ENCODE assay signal across 39 cellular contexts in genomic region chr2:26581991-26582842, GRCh38. TPM values are rescaled to one million over a fixed set of nuclear protein-coding genes. Genes with fewer than 3 reads are reported as not detected.
DNase-seq lines count a peak whose midpoint lies in the region; ATAC-seq and TF ChIP-seq lines count a peak whose summit lies in the region.
"Had no signal": no experiment of that assay in that cellular context is flagged by ENCODE, and none has a peak within 500 bp of the region (broad histone marks: within the 10 kb centered on the region; RNA-seq: fewer than 3 reads in every experiment).

No MANE protein-coding gene starts in this region.

- H3K27ac Mint-ChIP-seq in WTC11, result no peak overlapping the region
- H3K27ac Mint-ChIP-seq: activated CD8-positive, alpha-beta T cell treated with anti-CD3 and anti-CD28 coated beads for 36 hours; activated naive CD8-positive, alpha-beta T cell treated with anti-CD3 and anti-CD28 coated beads, Interleukin-2, amount 50 U/mL, for 24 hours; CD4-positive, alpha-beta memory T cell; naive B cell; stimulated activated naive B cell treated with anti-CD40 and anti-IgM and Interleukin-4, amounts not matched to agents 10 μg/mL and 1 μg/mL and 100 μg/mL, for 72 hours had no signal

- H3K9me3 ChIP-seq in upper lobe of right lung, result no peaks in the 10 kb centered on the region
- H3K9me3 ChIP-seq: esophagus squamous epithelium, heart left ventricle had no signal

- H3K4me3 Mint-ChIP-seq in WTC11, result no peak overlapping the region
- H3K4me3 Mint-ChIP-seq: activated CD8-positive, alpha-beta T cell treated with anti-CD3 and anti-CD28 coated beads for 36 hours; activated naive CD8-positive, alpha-beta T cell treated with anti-CD3 and anti-CD28 coated beads, Interleukin-2, amount 50 U/mL, for 24 hours; CD4-positive, alpha-beta memory T cell; central memory CD8-positive, alpha-beta T cell; naive B cell; stimulated activated naive B cell treated with anti-CD40 and anti-IgM and Interleukin-4, amounts not matched to agents 10 μg/mL and 1 μg/mL and 100 μg/mL, for 72 hours had no signal

- no peak overlapping the region for H3K27ac ChIP-seq in upper lobe of right lung
- H3K27ac ChIP-seq: esophagus squamous epithelium, foreskin keratinocyte, heart left ventricle had no signal

- DNase-seq in activated CD8-positive, alpha-beta memory T cell treated with anti-CD3 and anti-CD28 coated beads for 24 hours, result peak; percentile 15
- no peak for DNase-seq in activated CD8-positive, alpha-beta memory T cell treated with anti-CD3 and anti-CD28 coated beads, Interleukin-2, amount 50 U/mL, for 4 hours
- DNase-seq in WTC11 (ENCODE audit: low spot score), result peak; percentile 8
- DNase-seq in mesenteric fat pad (ENCODE audit: low spot score), result peak; percentile 51
- peak; percentile 40 for DNase-seq in upper lobe of right lung
- no peak for DNase-seq in NCI-H524 treated with DMSO at 0.1 percent for 48 hours (lab: John Stamatoyannopoulos, UW)
- no peak for DNase-seq in DMS53 treated with DMSO at 0.1 percent for 48 hours (lab: John Stamatoyannopoulos, UW; ENCODE audit: unreplicated experiment)
- DNase-seq: activated CD8-positive, alpha-beta T cell treated with anti-CD3 and anti-CD28 coated beads for 36 hours; activated naive CD4-positive, alpha-beta T cell; activated naive CD8-positive, alpha-beta T cell treated with anti-CD3 and anti-CD28 coated beads, Interleukin-2, amount 50 U/mL, for 24 hours; AML-193; CD4-positive, alpha-beta memory T cell; EL; esophagus squamous epithelium; foreskin keratinocyte; GOT3; KG1; left ventricle myocardium superior; naive B cell; NCI-H1105 treated with DMSO at 0.1 percent for 48 hours; NCI-H187 treated with DMSO at 0.1 percent for 48 hours; NCI-H2171 treated with DMSO at 0.1 percent for 48 hours; NCI-H510A; nucleus accumbens; stimulated activated naive B cell treated with anti-CD40 and anti-IgM and Interleukin-4, amounts not matched to agents 10 μg/mL and 1 μg/mL and 100 μg/mL, for 72 hours; substantia nigra; T-helper 1 cell; trophoblast cell had no signal

- no peaks in the 10 kb centered on the region for H3K36me3 Mint-ChIP-seq in WTC11
- H3K36me3 Mint-ChIP-seq: CD4-positive, alpha-beta memory T cell; naive B cell; stimulated activated naive B cell treated with anti-CD40 and anti-IgM and Interleukin-4, amounts not matched to agents 10 μg/mL and 1 μg/mL and 100 μg/mL, for 72 hours had no signal

- H3K9me3 Mint-ChIP-seq in WTC11, result no peaks in the 10 kb centered on the region
- H3K9me3 Mint-ChIP-seq: activated CD8-positive, alpha-beta T cell treated with anti-CD3 and anti-CD28 coated beads for 36 hours; activated naive CD8-positive, alpha-beta T cell treated with anti-CD3 and anti-CD28 coated beads, Interleukin-2, amount 50 U/mL, for 24 hours; CD4-positive, alpha-beta memory T cell; central memory CD8-positive, alpha-beta T cell; naive B cell; stimulated activated naive B cell treated with anti-CD40 and anti-IgM and Interleukin-4, amounts not matched to agents 10 μg/mL and 1 μg/mL and 100 μg/mL, for 72 hours had no signal

- no peaks in the 10 kb centered on the region for H3K4me1 ChIP-seq in upper lobe of right lung
- H3K4me1 ChIP-seq: foreskin keratinocyte, heart left ventricle had no signal

- peaks cover 3% of the 10 kb centered on the region; the same call in 1 of the 2 replicates for H3K4me1 Mint-ChIP-seq in WTC11
- H3K4me1 Mint-ChIP-seq: activated naive CD8-positive, alpha-beta T cell treated with anti-CD3 and anti-CD28 coated beads, Interleukin-2, amount 50 U/mL, for 24 hours; central memory CD8-positive, alpha-beta T cell had no signal

- POLR2A ChIA-PET in WTC11 (lab: Charles Lee), result interaction anchor here (0.5 kb wide), 1 partner anchor 450 kb away, joined by 4 read pairs; no protein-coding TSS in a partner anchor

- H3K27me3 ChIP-seq in upper lobe of right lung, result peaks cover 25% of the 10 kb centered on the region

- ATAC-seq in WTC11, result no peak
- ATAC-seq in upper lobe of right lung, result no peak
- no peak for ATAC-seq in HG03139 (IDR thresholded peaks at IDR 0.05; ENCODE audit: unreplicated experiment)
- ATAC-seq: activated CD4-positive, CD25-positive, alpha-beta regulatory T cell treated with anti-CD3 and anti-CD28 coated beads, Interleukin-2, amount 50 U/mL, for 24 hours; activated CD8-positive, alpha-beta T cell treated with anti-CD3 and anti-CD28 coated beads for 36 hours; activated naive CD8-positive, alpha-beta T cell treated with anti-CD3 and anti-CD28 coated beads, Interleukin-2, amount 50 U/mL, for 24 hours; foreskin keratinocyte; heart left ventricle; left ventricle myocardium superior; stimulated activated naive B cell treated with anti-CD40 and anti-IgM and Interleukin-4, amounts not matched to agents 10 μg/mL and 1 μg/mL and 100 μg/mL, for 72 hours had no signal

- TF ChIP-seq CTCF in WTC11 (IDR thresholded peaks at IDR 0.05), result no peak
- TF ChIP-seq CTCF in upper lobe of right lung (IDR thresholded peaks at IDR 0.05), result no peak

- CTCF ChIA-PET in WTC11 (lab: Charles Lee), result interaction anchor here (0.5 to 2.9 kb wide), 8 partner anchors 22 to 611 kb away, joined by 3 to 11 read pairs (median 4); no protein-coding TSS in a partner anchor

- H3K4me3 ChIP-seq in upper lobe of right lung, result no peak overlapping the region
- H3K4me3 ChIP-seq: esophagus squamous epithelium, heart left ventricle had no signal

- no peaks in the 10 kb centered on the region for H3K36me3 ChIP-seq in upper lobe of right lung
- H3K36me3 ChIP-seq: esophagus squamous epithelium, heart left ventricle had no signal

- intact Hi-C loops in upper lobe of right lung (cut with DNase I), result no loop called here

- H3K27me3 Mint-ChIP-seq in WTC11 (ENCODE audit: low read depth), result peaks cover 19% of the 10 kb centered on the region

TF ChIP-seq in WTC11, 78 proteins besides CTCF, POLR2A, EP300 and RAD21:
- TF ChIP-seq TCF7 (CRISPR knock-in tag; IDR thresholded peaks at IDR 0.05; ENCODE audit: low read depth), result no peak
- no peak for TF ChIP-seq CDX4 (CRISPR knock-in tag; IDR thresholded peaks at IDR 0.05; ENCODE audit: borderline replicate concordance)
- TF ChIP-seq IRF2 (CRISPR knock-in tag; IDR thresholded peaks at IDR 0.05; ENCODE audit: borderline replicate concordance, low read depth), result no peak
- TF ChIP-seq, protein P1, sequence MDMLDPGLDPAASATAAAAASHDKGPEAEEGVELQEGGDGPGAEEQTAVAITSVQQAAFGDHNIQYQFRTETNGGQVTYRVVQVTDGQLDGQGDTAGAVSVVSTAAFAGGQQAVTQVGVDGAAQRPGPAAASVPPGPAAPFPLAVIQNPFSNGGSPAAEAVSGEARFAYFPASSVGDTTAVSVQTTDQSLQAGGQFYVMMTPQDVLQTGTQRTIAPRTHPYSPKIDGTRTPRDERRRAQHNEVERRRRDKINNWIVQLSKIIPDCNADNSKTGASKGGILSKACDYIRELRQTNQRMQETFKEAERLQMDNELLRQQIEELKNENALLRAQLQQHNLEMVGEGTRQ (CRISPR knock-in tag; IDR thresholded peaks at IDR 0.05), result no peak
- no peak for TF ChIP-seq ZNF423 (CRISPR knock-in tag; IDR thresholded peaks at IDR 0.05)
- no peak for TF ChIP-seq ZNF232 (CRISPR knock-in tag; IDR thresholded peaks at IDR 0.05)
- TF ChIP-seq, protein P2, sequence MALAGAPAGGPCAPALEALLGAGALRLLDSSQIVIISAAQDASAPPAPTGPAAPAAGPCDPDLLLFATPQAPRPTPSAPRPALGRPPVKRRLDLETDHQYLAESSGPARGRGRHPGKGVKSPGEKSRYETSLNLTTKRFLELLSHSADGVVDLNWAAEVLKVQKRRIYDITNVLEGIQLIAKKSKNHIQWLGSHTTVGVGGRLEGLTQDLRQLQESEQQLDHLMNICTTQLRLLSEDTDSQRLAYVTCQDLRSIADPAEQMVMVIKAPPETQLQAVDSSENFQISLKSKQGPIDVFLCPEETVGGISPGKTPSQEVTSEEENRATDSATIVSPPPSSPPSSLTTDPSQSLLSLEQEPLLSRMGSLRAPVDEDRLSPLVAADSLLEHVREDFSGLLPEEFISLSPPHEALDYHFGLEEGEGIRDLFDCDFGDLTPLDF (CRISPR knock-in tag; IDR thresholded peaks at IDR 0.05), result no peak
- TF ChIP-seq, protein P3, sequence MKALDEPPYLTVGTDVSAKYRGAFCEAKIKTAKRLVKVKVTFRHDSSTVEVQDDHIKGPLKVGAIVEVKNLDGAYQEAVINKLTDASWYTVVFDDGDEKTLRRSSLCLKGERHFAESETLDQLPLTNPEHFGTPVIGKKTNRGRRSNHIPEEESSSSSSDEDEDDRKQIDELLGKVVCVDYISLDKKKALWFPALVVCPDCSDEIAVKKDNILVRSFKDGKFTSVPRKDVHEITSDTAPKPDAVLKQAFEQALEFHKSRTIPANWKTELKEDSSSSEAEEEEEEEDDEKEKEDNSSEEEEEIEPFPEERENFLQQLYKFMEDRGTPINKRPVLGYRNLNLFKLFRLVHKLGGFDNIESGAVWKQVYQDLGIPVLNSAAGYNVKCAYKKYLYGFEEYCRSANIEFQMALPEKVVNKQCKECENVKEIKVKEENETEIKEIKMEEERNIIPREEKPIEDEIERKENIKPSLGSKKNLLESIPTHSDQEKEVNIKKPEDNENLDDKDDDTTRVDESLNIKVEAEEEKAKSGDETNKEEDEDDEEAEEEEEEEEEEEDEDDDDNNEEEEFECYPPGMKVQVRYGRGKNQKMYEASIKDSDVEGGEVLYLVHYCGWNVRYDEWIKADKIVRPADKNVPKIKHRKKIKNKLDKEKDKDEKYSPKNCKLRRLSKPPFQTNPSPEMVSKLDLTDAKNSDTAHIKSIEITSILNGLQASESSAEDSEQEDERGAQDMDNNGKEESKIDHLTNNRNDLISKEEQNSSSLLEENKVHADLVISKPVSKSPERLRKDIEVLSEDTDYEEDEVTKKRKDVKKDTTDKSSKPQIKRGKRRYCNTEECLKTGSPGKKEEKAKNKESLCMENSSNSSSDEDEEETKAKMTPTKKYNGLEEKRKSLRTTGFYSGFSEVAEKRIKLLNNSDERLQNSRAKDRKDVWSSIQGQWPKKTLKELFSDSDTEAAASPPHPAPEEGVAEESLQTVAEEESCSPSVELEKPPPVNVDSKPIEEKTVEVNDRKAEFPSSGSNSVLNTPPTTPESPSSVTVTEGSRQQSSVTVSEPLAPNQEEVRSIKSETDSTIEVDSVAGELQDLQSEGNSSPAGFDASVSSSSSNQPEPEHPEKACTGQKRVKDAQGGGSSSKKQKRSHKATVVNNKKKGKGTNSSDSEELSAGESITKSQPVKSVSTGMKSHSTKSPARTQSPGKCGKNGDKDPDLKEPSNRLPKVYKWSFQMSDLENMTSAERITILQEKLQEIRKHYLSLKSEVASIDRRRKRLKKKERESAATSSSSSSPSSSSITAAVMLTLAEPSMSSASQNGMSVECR (CRISPR knock-in tag; IDR thresholded peaks at IDR 0.05; ENCODE audit: borderline replicate concordance), result no peak
- no peak for TF ChIP-seq RORB (CRISPR knock-in tag; IDR thresholded peaks at IDR 0.05)

RNA-seq across cellular contexts. Expression of gene CIB4, which starts 58.9 kb away (rescaled TPM):
- total RNA-seq in WTC11 (2021) (not detected in 3 replicates), mesenteric fat pad (not detected), upper lobe of right lung (not detected)
- total RNA-seq: A673; activated CD8-positive, alpha-beta T cell treated with anti-CD3 and anti-CD28 coated beads for 36 hours; CD4-positive, alpha-beta memory T cell; dermis microvascular lymphatic vessel endothelial cell; foreskin keratinocyte; heart left ventricle; left ventricle myocardium superior; MCF 10A; pulmonary artery endothelial cell; RPMI7951; SK-MEL-5; skeletal muscle tissue had no signal

Comparison
In these comparisons a context has a peak if more than half of its experiments do, and no peak if none do; other contexts are left out.
1. DNase-seq: peak in activated CD8-positive, alpha-beta memory T cell treated with anti-CD3 and anti-CD28 coated beads for 24 hours (single experiment), WTC11 (single experiment), mesenteric fat pad (single experiment) and upper lobe of right lung (single experiment); none in activated CD8-positive, alpha-beta memory T cell treated with anti-CD3 and anti-CD28 coated beads, Interleukin-2, amount 50 U/mL, for 4 hours (single experiment), NCI-H524 treated with DMSO at 0.1 percent for 48 hours (single experiment) and DMS53 treated with DMSO at 0.1 percent for 48 hours (single experiment).